In genomic region chr17:29135464-29135863, GRCh38 we compare ENCODE assay signal across 18 cellular contexts. TPM values are rescaled to one million over a fixed set of nuclear protein-coding genes. Genes with fewer than 3 reads are reported as not detected.
DNase-seq lines count a peak whose midpoint lies in the region; ATAC-seq and TF ChIP-seq lines count a peak whose summit lies in the region.
"Had no signal": no experiment of that assay in that cellular context is flagged by ENCODE, and none has a peak within 500 bp of the region (broad histone marks: within the 10 kb centered on the region; RNA-seq: fewer than 3 reads in every experiment).

No MANE protein-coding gene starts in this region.

- CTCF ChIA-PET in activated CD4-positive, alpha-beta memory T cell treated with anti-CD3 and anti-CD28 coated beads for 36 hours (lab: Charles Lee): interaction anchor here (0.9 to 18.9 kb wide), 4 partner anchors 9 to 18 kb away, joined by 4 to 216 read pairs (median 10); no protein-coding TSS in a partner anchor
- CTCF ChIA-PET in activated CD4-positive, alpha-beta memory T cell treated with anti-CD3 and anti-CD28 coated beads, Interleukin-2, amount 10 ng/mL, durations not matched to agents 7 days and 5 days (lab: Charles Lee): interaction anchor here (3.7 to 12.3 kb wide), 3 partner anchors 11 to 18 kb away, joined by 53 to 140 read pairs (median 56); no protein-coding TSS in a partner anchor
- CTCF ChIA-PET in CD8-positive, alpha-beta memory T cell (lab: Charles Lee): interaction anchor here (4.1 to 8.9 kb wide), 2 partner anchors 11 to 18 kb away, joined by 25 to 60 read pairs; no protein-coding TSS in a partner anchor

- no peaks in the 10 kb centered on the region for H3K9me3 ChIP-seq in CD8-positive, alpha-beta memory T cell (ENCODE audit: low read length)
- H3K9me3 ChIP-seq in psoas muscle: no peaks in the 10 kb centered on the region

- WGBS in psoas muscle, 3 donors: 34 to 53% (median 41%) methylated on average over 2 of the region's 2 CpGs

- H3K4me3 Mint-ChIP-seq in activated CD4-positive, alpha-beta memory T cell treated with anti-CD3 and anti-CD28 coated beads for 36 hours: no peak overlapping the region
- H3K4me3 Mint-ChIP-seq in activated CD4-positive, alpha-beta memory T cell treated with anti-CD3 and anti-CD28 coated beads, Interleukin-2, amount 10 ng/mL, durations not matched to agents 7 days and 5 days: no peak overlapping the region
- H3K4me3 Mint-ChIP-seq in CD8-positive, alpha-beta memory T cell: no peak overlapping the region
- H3K4me3 Mint-ChIP-seq in activated T-helper 2 cell treated with anti-CD3 and anti-CD28 coated beads, Interferon-gamma antibody, Interleukin-2, Interleukin-4, amounts not matched to agents 10 μg/mL and 5 μg/mL and 100 μg/mL, durations not matched to agents 14 hours and 24 hours and 36 hours (ENCODE audit: low read depth): no peak overlapping the region
- H3K4me3 Mint-ChIP-seq: HFFc6 had no signal

- peaks cover 77% of the 10 kb centered on the region for H3K4me1 Mint-ChIP-seq in activated CD4-positive, alpha-beta memory T cell treated with anti-CD3 and anti-CD28 coated beads for 36 hours (ENCODE audit: low read depth)
- peaks cover 74% of the 10 kb centered on the region for H3K4me1 Mint-ChIP-seq in activated CD4-positive, alpha-beta memory T cell treated with anti-CD3 and anti-CD28 coated beads, Interleukin-2, amount 10 ng/mL, durations not matched to agents 7 days and 5 days
- peaks cover 51 to 85% (median 66%) of the 10 kb centered on the region in 3 donors for H3K4me1 Mint-ChIP-seq in CD8-positive, alpha-beta memory T cell
- H3K4me1 Mint-ChIP-seq in activated T-helper 2 cell treated with anti-CD3 and anti-CD28 coated beads, Interferon-gamma antibody, Interleukin-2, Interleukin-4, amounts not matched to agents 10 μg/mL and 5 μg/mL and 100 μg/mL, durations not matched to agents 14 hours and 24 hours and 36 hours (ENCODE audit: low read depth): peaks cover 70% of the 10 kb centered on the region

- no peaks in the 10 kb centered on the region for H3K27me3 Mint-ChIP-seq in activated CD4-positive, alpha-beta memory T cell treated with anti-CD3 and anti-CD28 coated beads for 36 hours
- H3K27me3 Mint-ChIP-seq in activated CD4-positive, alpha-beta memory T cell treated with anti-CD3 and anti-CD28 coated beads, Interleukin-2, amount 10 ng/mL, durations not matched to agents 7 days and 5 days: no peaks in the 10 kb centered on the region
- no peaks in the 10 kb centered on the region for H3K27me3 Mint-ChIP-seq in CD8-positive, alpha-beta memory T cell
- no peaks in the 10 kb centered on the region for H3K27me3 Mint-ChIP-seq in activated T-helper 2 cell treated with anti-CD3 and anti-CD28 coated beads, Interferon-gamma antibody, Interleukin-2, Interleukin-4, amounts not matched to agents 10 μg/mL and 5 μg/mL and 100 μg/mL, durations not matched to agents 14 hours and 24 hours and 36 hours (ENCODE audit: low read depth)

- peaks cover 16% of the 10 kb centered on the region for H3K36me3 ChIP-seq in CD8-positive, alpha-beta memory T cell (ENCODE audit: insufficient read depth, low read length)
- peaks cover 0 to 54% of the 10 kb centered on the region in 2 donors for H3K36me3 ChIP-seq in psoas muscle (ENCODE audit: insufficient read depth in 1 of 2, low read depth in 1 of 2)

- H3K27ac ChIP-seq in CD8-positive, alpha-beta memory T cell (ENCODE audit: low read depth, low read length): no peak overlapping the region
- peak overlapping the region; percentile 93 for H3K27ac ChIP-seq in psoas muscle
- H3K27ac ChIP-seq: KMS-11 had no signal

- peak overlapping the region; percentile 25 for H3K27ac Mint-ChIP-seq in activated CD4-positive, alpha-beta memory T cell treated with anti-CD3 and anti-CD28 coated beads for 36 hours
- H3K27ac Mint-ChIP-seq in activated CD4-positive, alpha-beta memory T cell treated with anti-CD3 and anti-CD28 coated beads, Interleukin-2, amount 10 ng/mL, durations not matched to agents 7 days and 5 days: no peak overlapping the region
- H3K27ac Mint-ChIP-seq in CD8-positive, alpha-beta memory T cell: peak overlapping the region in 6 of 8 donors; percentile 12 to 99 (median 57)
- peak overlapping the region; percentile 57 for H3K27ac Mint-ChIP-seq in activated T-helper 2 cell treated with anti-CD3 and anti-CD28 coated beads, Interferon-gamma antibody, Interleukin-2, Interleukin-4, amounts not matched to agents 10 μg/mL and 5 μg/mL and 100 μg/mL, durations not matched to agents 14 hours and 24 hours and 36 hours

- no peak for TF ChIP-seq CTCF in psoas muscle (IDR thresholded peaks at IDR 0.05)

- H3K9me3 Mint-ChIP-seq in activated CD4-positive, alpha-beta memory T cell treated with anti-CD3 and anti-CD28 coated beads for 36 hours: no peaks in the 10 kb centered on the region
- no peaks in the 10 kb centered on the region for H3K9me3 Mint-ChIP-seq in activated CD4-positive, alpha-beta memory T cell treated with anti-CD3 and anti-CD28 coated beads, Interleukin-2, amount 10 ng/mL, durations not matched to agents 7 days and 5 days
- no peaks in the 10 kb centered on the region for H3K9me3 Mint-ChIP-seq in CD8-positive, alpha-beta memory T cell
- H3K9me3 Mint-ChIP-seq in activated T-helper 2 cell treated with anti-CD3 and anti-CD28 coated beads, Interferon-gamma antibody, Interleukin-2, Interleukin-4, amounts not matched to agents 10 μg/mL and 5 μg/mL and 100 μg/mL, durations not matched to agents 14 hours and 24 hours and 36 hours: no peaks in the 10 kb centered on the region
- H3K9me3 Mint-ChIP-seq: HFFc6 had no signal

- H3K4me3 ChIP-seq in CD8-positive, alpha-beta memory T cell (ENCODE audit: low read length): no peak overlapping the region
- H3K4me3 ChIP-seq in psoas muscle: no peak overlapping the region

- no peak for ATAC-seq in psoas muscle

- peaks cover 46% of the 10 kb centered on the region for H3K4me1 ChIP-seq in CD8-positive, alpha-beta memory T cell (ENCODE audit: insufficient read depth, low read length)
- H3K4me1 ChIP-seq in psoas muscle: peaks cover 81% of the 10 kb centered on the region

- peaks cover 2% of the 10 kb centered on the region for H3K36me3 Mint-ChIP-seq in activated CD4-positive, alpha-beta memory T cell treated with anti-CD3 and anti-CD28 coated beads for 36 hours
- peaks cover 28% of the 10 kb centered on the region for H3K36me3 Mint-ChIP-seq in activated CD4-positive, alpha-beta memory T cell treated with anti-CD3 and anti-CD28 coated beads, Interleukin-2, amount 10 ng/mL, durations not matched to agents 7 days and 5 days (ENCODE audit: low read depth)
- H3K36me3 Mint-ChIP-seq in CD8-positive, alpha-beta memory T cell: peaks cover 0 to 44% (median 2%) of the 10 kb centered on the region in 3 donors
- peaks cover 25% of the 10 kb centered on the region for H3K36me3 Mint-ChIP-seq in activated T-helper 2 cell treated with anti-CD3 and anti-CD28 coated beads, Interferon-gamma antibody, Interleukin-2, Interleukin-4, amounts not matched to agents 10 μg/mL and 5 μg/mL and 100 μg/mL, durations not matched to agents 14 hours and 24 hours and 36 hours (ENCODE audit: low read depth)

- intact Hi-C loops in activated CD4-positive, alpha-beta memory T cell treated with anti-CD3 and anti-CD28 coated beads for 36 hours (cut with micrococcal nuclease): loop anchor here (5.0 kb wide), 2 partner anchors 408 to 487 kb away; partner anchors contain the start of genes CORO6, NEK8 and TLCD1
- intact Hi-C loops in activated T-helper 2 cell treated with anti-CD3 and anti-CD28 coated beads, Interferon-gamma antibody, Interleukin-2, Interleukin-4, amounts not matched to agents 10 μg/mL and 5 μg/mL and 100 μg/mL, durations not matched to agents 14 hours and 24 hours and 36 hours (cut with micrococcal nuclease): loop anchor here (5.0 kb wide), 1 partner anchor 42 kb away; no protein-coding TSS in a partner anchor
- intact Hi-C loops in psoas muscle (cut with DNase I): no loop called here

- no peaks in the 10 kb centered on the region for H3K27me3 ChIP-seq in CD8-positive, alpha-beta memory T cell (ENCODE audit: insufficient read depth, low read length, poor library complexity, severe bottlenecking)
- no peaks in the 10 kb centered on the region for H3K27me3 ChIP-seq in psoas muscle (ENCODE audit: insufficient read depth in 3 of 3, low read length in 2 of 3)

- POLR2A ChIA-PET in activated CD4-positive, alpha-beta memory T cell treated with anti-CD3 and anti-CD28 coated beads for 36 hours (lab: Charles Lee): no interaction called here
- POLR2A ChIA-PET in activated CD4-positive, alpha-beta memory T cell treated with anti-CD3 and anti-CD28 coated beads, Interleukin-2, amount 10 ng/mL, durations not matched to agents 7 days and 5 days (lab: Charles Lee): no interaction called here
- POLR2A ChIA-PET in CD8-positive, alpha-beta memory T cell (lab: Charles Lee): no interaction called here

- DNase-seq in activated CD4-positive, alpha-beta memory T cell treated with anti-CD3 and anti-CD28 coated beads for 36 hours: peak; percentile 24
- DNase-seq in activated CD4-positive, alpha-beta memory T cell treated with anti-CD3 and anti-CD28 coated beads, Interleukin-2, amount 10 ng/mL, durations not matched to agents 7 days and 5 days: no peak
- DNase-seq in CD8-positive, alpha-beta memory T cell: no peak
- DNase-seq in activated T-helper 2 cell treated with anti-CD3 and anti-CD28 coated beads, Interferon-gamma antibody, Interleukin-2, Interleukin-4, amounts not matched to agents 10 μg/mL and 5 μg/mL and 100 μg/mL, durations not matched to agents 14 hours and 24 hours and 36 hours (ENCODE audit: low spot score): no peak
- no peak for DNase-seq in psoas muscle
- no peak for DNase-seq in NCI-H226
- no peak for DNase-seq in HuH-7.5 (ENCODE audit: low spot score)
- DNase-seq: EL; HFFc6; MM.1S; NCI-H1092 treated with DMSO at 0.1 percent for 48 hours; NCI-H1694; NCI-H2107; NCI-H446; NCI-H69; NK-92 treated with Interleukin-12 subunit alpha and Interleukin-12 subunit beta, amount 100 ng/mL, for 24 hours; SIG-M5 had no signal

RNA-seq across cellular contexts. Expression of gene MYO18A, which starts 44.7 kb away (rescaled TPM):
- 10 to 100 TPM; 46.3 to 47.1 TPM for total RNA-seq in activated CD4-positive, alpha-beta memory T cell treated with anti-CD3 and anti-CD28 coated beads for 36 hours
- total RNA-seq in activated CD4-positive, alpha-beta memory T cell treated with anti-CD3 and anti-CD28 coated beads, Interleukin-2, amount 10 ng/mL, durations not matched to agents 7 days and 5 days: 100 to 1,000 TPM in 1 of 2 experiments, 10 to 100 TPM in 1; 92.6 to 100 TPM
- 10 to 100 TPM; 34.0 to 39.7 TPM for total RNA-seq in CD8-positive, alpha-beta memory T cell
- 39.7 TPM for polyA plus RNA-seq in CD8-positive, alpha-beta memory T cell
- 49.5 and 50.3 TPM in 2 replicates for total RNA-seq in activated T-helper 2 cell treated with anti-CD3 and anti-CD28 coated beads, Interferon-gamma antibody, Interleukin-2, Interleukin-4, amounts not matched to agents 10 μg/mL and 5 μg/mL and 100 μg/mL, durations not matched to agents 14 hours and 24 hours and 36 hours
- total RNA-seq in psoas muscle: 1,000 to 10,000 TPM in 2 of 4 donors, 100 to 1,000 TPM in 2; 770 to 1,274 (median 938) TPM
- polyA plus RNA-seq in psoas muscle: 100 to 1,000 TPM; 142 to 538 (median 318) TPM

Comparison
In these comparisons a context has a peak if more than half of its experiments do, and no peak if none do; other contexts are left out.
1. RNA of gene MYO18A, which starts 44.7 kb away (total RNA-seq): 770 to 1,274 TPM in psoas muscle; 92.6 to 100 TPM in activated CD4-positive, alpha-beta memory T cell treated with anti-CD3 and anti-CD28 coated beads, Interleukin-2, amount 10 ng/mL, durations not matched to agents 7 days and 5 days, 49.5 to 50.3 TPM in activated T-helper 2 cell treated with anti-CD3 and anti-CD28 coated beads, Interferon-gamma antibody, Interleukin-2, Interleukin-4, amounts not matched to agents 10 μg/mL and 5 μg/mL and 100 μg/mL, durations not matched to agents 14 hours and 24 hours and 36 hours, 46.3 to 47.1 TPM in activated CD4-positive, alpha-beta memory T cell treated with anti-CD3 and anti-CD28 coated beads for 36 hours and 34.0 to 39.7 TPM in CD8-positive, alpha-beta memory T cell; every median in the first group is over 4 times any median in the second.
2. intact Hi-C loops: an anchor here in activated CD4-positive, alpha-beta memory T cell treated with anti-CD3 and anti-CD28 coated beads for 36 hours (5.0 kb wide) and activated T-helper 2 cell treated with anti-CD3 and anti-CD28 coated beads, Interferon-gamma antibody, Interleukin-2, Interleukin-4, amounts not matched to agents 10 μg/mL and 5 μg/mL and 100 μg/mL, durations not matched to agents 14 hours and 24 hours and 36 hours (5.0 kb wide); none called in psoas muscle.